17 cellular contexts compared by ENCODE assay signal in the genomic region with DNA sequence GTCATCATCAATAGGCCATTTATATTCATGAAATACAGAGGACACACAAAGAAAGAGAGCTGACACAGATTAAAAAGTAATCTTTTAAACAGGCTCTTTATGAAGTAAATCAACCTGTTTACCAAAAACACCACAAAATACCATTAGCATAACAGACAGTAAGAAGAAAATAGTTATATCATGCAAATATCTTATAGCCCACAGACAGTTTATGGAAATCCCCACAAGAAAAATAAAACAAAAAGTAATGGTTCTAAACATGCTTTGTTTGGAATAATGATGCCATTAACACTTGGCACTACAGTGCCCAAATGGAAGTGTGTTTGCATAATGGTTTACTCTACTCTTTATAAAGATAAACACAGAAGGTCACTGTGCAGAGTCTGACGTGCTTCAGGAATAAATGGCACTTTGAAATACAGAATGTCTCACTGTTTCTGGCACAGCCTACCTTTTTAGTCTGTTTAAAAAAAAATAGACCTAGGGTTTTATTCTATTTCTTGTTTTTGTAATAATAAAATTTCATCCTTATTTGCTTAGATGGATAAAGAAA. TPM values are rescaled to one million over a fixed set of nuclear protein-coding genes. Genes with fewer than 3 reads are reported as not detected.
DNase-seq lines count a peak whose midpoint lies in the region; ATAC-seq, FAIRE-seq and TF ChIP-seq lines count a peak whose summit lies in the region.
"Had no signal": no experiment of that assay in that cellular context is flagged by ENCODE, and none has a peak within 500 bp of the region (broad histone marks: within the 10 kb centered on the region; RNA-seq: fewer than 3 reads in every experiment).

No MANE protein-coding gene starts in this region.

- FAIRE-seq in islet of Langerhans (lab: Jason Lieb, UNC), result peak; percentile 68
- FAIRE-seq: K562 had no signal

- intact Hi-C loops in upper lobe of right lung (cut with DNase I), result no loop called here

- H3K56ac ChIP-seq in mesendoderm (ENCODE audit: low read length), result no peak overlapping the region

- no peaks in the 10 kb centered on the region for H3K79me2 ChIP-seq in mesendoderm (ENCODE audit: control insufficient read depth, insufficient read depth, low read length)

- H3K9me3 ChIP-seq in upper lobe of right lung, result no peaks in the 10 kb centered on the region

- H2BK15ac ChIP-seq in mesendoderm (replicated peaks; ENCODE audit: low read depth), result no peak overlapping the region

- H3K36me3 ChIP-seq in upper lobe of right lung (no peaks in the 10 kb centered on the region), mesendoderm (ENCODE audit: control insufficient read depth, insufficient read depth, low read length) (no peaks in the 10 kb centered on the region)

- no peaks in the 10 kb centered on the region for H3K79me1 ChIP-seq in mesendoderm (ENCODE audit: low read length)

- H3K9ac ChIP-seq in mesendoderm (ENCODE audit: low read length), result no peak overlapping the region

- no peak for ATAC-seq in upper lobe of right lung
- ATAC-seq in HG02798 (IDR thresholded peaks at IDR 0.05; ENCODE audit: poor library complexity, unreplicated experiment), result no peak
- ATAC-seq: K562, Panc1 had no signal

- H3K4me1 ChIP-seq in upper lobe of right lung, result no peaks in the 10 kb centered on the region
- H3K4me1 ChIP-seq in mesendoderm (ENCODE audit: control insufficient read depth, low read depth, low read length), result no peaks in the 10 kb centered on the region

- DNase-seq in DMS53 (lab: John Stamatoyannopoulos, UW) (peak; percentile 46), NCI-H1048 (lab: John Stamatoyannopoulos, UW) (peak; percentile 78), NCI-H526 (lab: John Stamatoyannopoulos, UW) (peak; percentile 88 to 91), upper lobe of right lung (no peak), mesendoderm (no peak), NCI-H1417 treated with DMSO at 0.1 percent for 48 hours (lab: John Stamatoyannopoulos, UW) (no peak)
- DNase-seq: AML-193; Calu3; CD4-positive, CD25-positive, alpha-beta regulatory T cell; DMS79 treated with DMSO at 0.1 percent for 48 hours; MV-4-11; NCI-H187 treated with DMSO at 0.1 percent for 48 hours; NCI-H2227 treated with DMSO at 0.1 percent for 48 hours had no signal

- no peak overlapping the region for H3K18ac ChIP-seq in mesendoderm (ENCODE audit: low read length)

- no peak overlapping the region for H2BK120ac ChIP-seq in mesendoderm (ENCODE audit: low read depth, low read length)

- no peak overlapping the region for H4K5ac ChIP-seq in mesendoderm (ENCODE audit: low read length)

- no peak overlapping the region for H3K27ac ChIP-seq in upper lobe of right lung
- H3K27ac ChIP-seq in mesendoderm (ENCODE audit: low read depth, low read length), result no peak overlapping the region

- no peak for TF ChIP-seq CTCF in upper lobe of right lung (IDR thresholded peaks at IDR 0.05)

- H4K8ac ChIP-seq in mesendoderm (ENCODE audit: low read depth, low read length), result no peak overlapping the region

- no peak overlapping the region for H3K4me2 ChIP-seq in mesendoderm (ENCODE audit: low read length)

- H2BK5ac ChIP-seq in mesendoderm (ENCODE audit: low read length), result no peak overlapping the region

- H3K4me3 ChIP-seq in upper lobe of right lung (no peak overlapping the region), mesendoderm (ENCODE audit: low read length) (no peak overlapping the region)
- H3K4me3 ChIP-seq: K562 had no signal

- WGBS in mesendoderm (ENCODE audit: extremely low coverage, insufficient coverage, low lambda C conversion rate), result no CpG with 5 or more reads among the region's 1 CpG

- H3K27me3 ChIP-seq in upper lobe of right lung (no peaks in the 10 kb centered on the region), mesendoderm (ENCODE audit: insufficient read depth, low read length, poor library complexity) (no peaks in the 10 kb centered on the region)

- H3K4ac ChIP-seq in mesendoderm (ENCODE audit: low read depth, low read length), result no peak overlapping the region

- H2AK5ac ChIP-seq in mesendoderm (ENCODE audit: low read length), result no peak overlapping the region

- H3K23ac ChIP-seq in mesendoderm (ENCODE audit: low read length), result no peak overlapping the region

RNA-seq across cellular contexts. Expression of a gene that starts 30.1 kb away (rescaled TPM):
- 13.6 TPM for total RNA-seq in upper lobe of right lung
- 1.5 TPM for polyA plus RNA-seq in mesendoderm (2013, experiment 1 of 2)
- polyA plus RNA-seq in mesendoderm (2013, experiment 2 of 2), result 1.5 TPM
- total RNA-seq: CD4-positive, CD25-positive, alpha-beta regulatory T cell had no signal
- polyA plus RNA-seq: CD4-positive, CD25-positive, alpha-beta regulatory T cell had no signal

Comparison
In these comparisons a context has a peak if more than half of its experiments do, and no peak if none do; other contexts are left out.
1. DNase-seq: peak in DMS53 (single experiment), NCI-H1048 (single experiment) and NCI-H526 (2 of 2); none in upper lobe of right lung (single experiment), mesendoderm (single experiment) and NCI-H1417 treated with DMSO at 0.1 percent for 48 hours (single experiment).